ENCODE assay signal across 21 cellular contexts in the genomic region with DNA sequence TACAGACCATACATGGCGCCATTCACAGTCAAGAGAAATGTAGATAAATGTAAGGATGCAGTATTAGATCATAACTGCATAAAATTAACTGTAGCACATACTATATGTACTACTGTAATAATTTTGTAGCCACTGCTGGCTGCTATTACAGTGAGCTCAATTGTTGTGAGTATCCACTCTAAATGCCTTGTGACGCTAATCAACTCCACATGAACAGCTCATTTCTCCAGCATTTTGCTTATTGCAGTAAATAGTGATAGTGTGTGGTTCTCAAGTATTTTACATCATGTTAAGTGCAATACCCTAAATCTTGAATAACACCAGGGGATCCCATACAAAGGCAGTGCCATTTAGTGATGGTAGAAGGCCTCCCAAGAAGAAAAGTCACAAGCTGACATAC. TPM values are rescaled to one million over a fixed set of nuclear protein-coding genes. Genes with fewer than 3 reads are reported as not detected.
"Had no signal": no experiment of that assay in that cellular context is flagged by ENCODE, and none has a peak within 500 bp of the region (broad histone marks: within the 10 kb centered on the region; RNA-seq: fewer than 3 reads in every experiment).

No MANE protein-coding gene starts in this region.

- H3K27ac ChIP-seq: brain microvascular endothelial cell, dorsolateral prefrontal cortex, left lung, stomach, testis had no signal

- ATAC-seq: activated CD4-positive, alpha-beta T cell treated with anti-CD3 and anti-CD28 coated beads for 36 hours; left lung; sciatic nerve; WTC11 had no signal

- H3K4me2 ChIP-seq: smooth muscle cell had no signal

- DNase-seq: activated CD4-positive, alpha-beta memory T cell treated with anti-CD3 and anti-CD28 coated beads for 36 hours; activated CD4-positive, alpha-beta T cell treated with anti-CD3 and anti-CD28 coated beads for 36 hours; activated naive CD4-positive, alpha-beta T cell treated with Interleukin-2 at 50 U/mL for 16 hours; activated T-cell treated with anti-CD3 and anti-CD28 coated beads for 4 hours; brain microvascular endothelial cell; central memory CD4-positive, alpha-beta T cell; dorsolateral prefrontal cortex; left lung; midbrain; nucleus accumbens; stimulated activated CD4-positive, alpha-beta T cell treated with anti-CD3 and anti-CD28 coated beads, Interleukin-4, amount 100 ng/mL, for 1 hour; stomach; testis had no signal

- H3K36me3 ChIP-seq: brain microvascular endothelial cell, left lung, stomach had no signal

- H3K27me3 ChIP-seq: brain microvascular endothelial cell, stomach, testis had no signal

- H3K4me3 ChIP-seq: dorsolateral prefrontal cortex, left lung, smooth muscle cell, stomach, testis had no signal

- H3K9me3 ChIP-seq: left lung, stomach, testis had no signal

- H3K4me1 ChIP-seq: left lung, testis had no signal

RNA-seq across cellular contexts. Expression of gene FGFBP1, which starts 21.2 kb away (rescaled TPM):
- total RNA-seq: activated CD4-positive, alpha-beta memory T cell treated with anti-CD3 and anti-CD28 coated beads for 36 hours; activated CD4-positive, alpha-beta T cell treated with anti-CD3 and anti-CD28 coated beads for 36 hours; activated T-helper 2 cell treated with anti-CD3 and anti-CD28 coated beads, Interferon-gamma antibody, Interleukin-2, Interleukin-4, amounts not matched to agents 10 μg/mL and 5 μg/mL and 100 μg/mL, durations not matched to agents 14 hours and 24 hours and 36 hours; dorsolateral prefrontal cortex; fibroblast of villous mesenchyme; lung microvascular endothelial cell; sciatic nerve; smooth muscle cell; testis; WTC11 had no signal
- polyA plus RNA-seq: smooth muscle cell had no signal

RNA-seq across cellular contexts. Expression of gene FGFBP2, which starts 45.7 kb away (rescaled TPM):
- total RNA-seq: epithelial cell of proximal tubule, fibroblast of villous mesenchyme, kidney epithelial cell, lung microvascular endothelial cell, smooth muscle cell had no signal
- polyA plus RNA-seq: smooth muscle cell had no signal
